14 cellular contexts compared by ENCODE assay signal in the genomic region with DNA sequence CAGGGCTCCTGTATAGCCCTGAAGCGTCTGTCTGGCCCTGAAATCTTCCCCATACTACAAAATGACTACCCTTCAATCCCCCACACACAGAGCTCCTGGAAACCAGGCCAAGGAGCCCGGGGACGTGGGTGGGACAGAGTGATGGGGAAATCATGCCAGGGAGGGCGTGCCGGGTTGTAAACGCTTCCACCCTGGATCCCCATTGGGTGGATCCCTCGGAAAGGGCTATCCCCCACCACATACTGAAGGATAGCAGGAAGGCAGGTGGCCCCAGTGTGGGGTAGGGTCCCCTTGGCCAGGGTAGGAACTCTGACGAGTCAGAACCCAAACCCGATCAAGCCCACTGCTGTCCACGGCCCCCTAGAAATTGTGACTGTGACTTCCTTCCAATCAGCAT.
"Had no signal": no experiment of that assay in that cellular context is flagged by ENCODE, and none has a peak within 500 bp of the region (broad histone marks: within the 10 kb centered on the region; RNA-seq: fewer than 3 reads in every experiment).

No MANE protein-coding gene starts in this region.

- H3K36me3 ChIP-seq: colonic mucosa, heart left ventricle, pancreas, stomach, uterus had no signal

- H3K27me3 ChIP-seq: pancreas had no signal

- H3K27ac ChIP-seq: colonic mucosa, heart left ventricle, pancreas, stomach, uterus had no signal

- ATAC-seq: heart left ventricle, natural killer cell, right cardiac atrium had no signal

- H3K36me3 Mint-ChIP-seq: natural killer cell had no signal

- H3K27ac Mint-ChIP-seq: natural killer cell, progenitor cell of endocrine pancreas had no signal

- DNase-seq: cerebellar nuclear complex; effector CD4-positive, alpha-beta T cell; heart left ventricle; hippocampal formation; natural killer cell; nucleus accumbens; right cardiac atrium; stimulated activated naive CD4-positive, alpha-beta T cell; uterus had no signal

- H3K9me3 Mint-ChIP-seq: natural killer cell, neural crest cell had no signal

- H3K9me3 ChIP-seq: colonic mucosa, heart left ventricle, pancreas, stomach, uterus had no signal

- H3K4me3 Mint-ChIP-seq: natural killer cell, neural crest cell had no signal

- H3K4me3 ChIP-seq: colonic mucosa, heart left ventricle, pancreas, stomach, uterus had no signal
